In genomic region chr6:144263786-144264185, GRCh38 we compare ENCODE assay signal across 14 cellular contexts. TPM values are rescaled to one million over a fixed set of nuclear protein-coding genes. Genes with fewer than 3 reads are reported as not detected.
DNase-seq lines count a peak whose midpoint lies in the region; ATAC-seq and TF ChIP-seq lines count a peak whose summit lies in the region.
"Had no signal": no experiment of that assay in that cellular context is flagged by ENCODE, and none has a peak within 500 bp of the region (broad histone marks: within the 10 kb centered on the region; RNA-seq: fewer than 3 reads in every experiment).

No MANE protein-coding gene starts in this region.

- no peak overlapping the region for H3K4me3 ChIP-seq in SK-N-SH (ENCODE audit: low read depth in 2 of 2, low read length in 1 of 2)
- H3K4me3 ChIP-seq: BLaER1, K562 had no signal

- CTCF ChIA-PET in Calu3 (lab: Charles Lee) (interaction anchor here (0.6 to 1.4 kb wide), 2 partner anchors 12 to 365 kb away, joined by 3 read pairs; no protein-coding TSS in a partner anchor), SK-N-SH (lab: Yijun Ruan, JAX) (no interaction called here)

- H3K4me3 Mint-ChIP-seq in Calu3 (ENCODE audit: low read depth, unreplicated experiment) (peak overlapping the region; percentile 52), progenitor cell of endocrine pancreas (ENCODE audit: low read depth) (no peak overlapping the region)
- H3K4me3 Mint-ChIP-seq: activated CD4-positive, alpha-beta T cell treated with anti-CD3 and anti-CD28 coated beads, Interleukin-2, amount 10 ng/mL, durations not matched to agents 7 days and 5 days; T-helper 17 cell had no signal

- 40% methylated on average over 3 of the region's 3 CpGs for WGBS in SK-N-SH (ENCODE audit: low lambda C conversion rate)

- TF ChIP-seq RAD21 in SK-N-SH (IDR thresholded peaks at IDR 0.05; ENCODE audit: low read length): no peak

- no peaks in the 10 kb centered on the region for H3K79me2 ChIP-seq in SK-N-SH (ENCODE audit: insufficient read depth)

- H3K4me2 ChIP-seq in SK-N-SH: 0 out of 2 replicates have a peak overlapping the region, but pooled peaks have one; percentile 53
- H3K4me2 ChIP-seq: BLaER1 had no signal

- intact Hi-C loops in Calu3 (cut with micrococcal nuclease; ENCODE audit: unreplicated experiment): loop anchor here (1.0 to 10.0 kb wide), 3 partner anchors 21 to 221 kb away; partner anchors contain the start of gene UTRN

- peaks cover 21% of the 10 kb centered on the region for H3F3A ChIP-seq in SK-N-SH (replicated peaks; ENCODE audit: insufficient read depth)

- peaks cover 0 to 21% of the 10 kb centered on the region in 2 experiments; a peak in 3 of 4 replicates for H3K4me1 ChIP-seq in SK-N-SH (ENCODE audit: control insufficient read depth in 1 of 2, insufficient read depth in 2 of 2, low read depth in 1 of 2, low read length in 1 of 2)
- H3K4me1 ChIP-seq: BLaER1 had no signal

- no peaks in the 10 kb centered on the region for H4K20me1 ChIP-seq in SK-N-SH (ENCODE audit: insufficient read depth)
- H4K20me1 ChIP-seq: BLaER1 had no signal

- POLR2A ChIA-PET in SK-N-SH (lab: Yijun Ruan, JAX): no interaction called here

- BruUV-seq in Calu3 (replicated peaks; lab: Mats Ljungman, UMichigan): no TSS peak

- H3K4me1 Mint-ChIP-seq in Calu3 (ENCODE audit: low read depth, unreplicated experiment) (peaks cover 18% of the 10 kb centered on the region), progenitor cell of endocrine pancreas (ENCODE audit: low read depth) (peaks cover 38% of the 10 kb centered on the region)
- H3K4me1 Mint-ChIP-seq: activated CD4-positive, alpha-beta T cell treated with anti-CD3 and anti-CD28 coated beads, Interleukin-2, amount 10 ng/mL, durations not matched to agents 7 days and 5 days had no signal

- DNase-seq in Calu3 (no peak), SK-N-SH (no peak), fibroblast of peridontal ligament (ENCODE audit: extremely low read depth) (peak; percentile 77), progenitor cell of endocrine pancreas (ENCODE audit: low spot score, unreplicated experiment) (no peak), NCI-H2107 (lab: John Stamatoyannopoulos, UW) (no peak), dermis blood vessel endothelial cell (no peak)
- DNase-seq in effector CD4-positive, alpha-beta T cell: no peak
- DNase-seq: activated CD4-positive, alpha-beta T cell treated with anti-CD3 and anti-CD28 coated beads, Interleukin-2, amount 10 ng/mL, durations not matched to agents 7 days and 5 days; caudate nucleus; nucleus accumbens; T-helper 17 cell had no signal

- no peaks in the 10 kb centered on the region for H3K27me3 Mint-ChIP-seq in Calu3 (ENCODE audit: unreplicated experiment)
- no peaks in the 10 kb centered on the region for H3K27me3 Mint-ChIP-seq in progenitor cell of endocrine pancreas
- H3K27me3 Mint-ChIP-seq: T-helper 17 cell had no signal

- H3K9me2 ChIP-seq in SK-N-SH: no peaks in the 10 kb centered on the region

- H3K9me3 Mint-ChIP-seq in Calu3 (ENCODE audit: low read depth, unreplicated experiment) (no peaks in the 10 kb centered on the region), progenitor cell of endocrine pancreas (ENCODE audit: low read depth) (peaks cover 8% of the 10 kb centered on the region)
- H3K9me3 Mint-ChIP-seq: activated CD4-positive, alpha-beta T cell treated with anti-CD3 and anti-CD28 coated beads, Interleukin-2, amount 10 ng/mL, durations not matched to agents 7 days and 5 days had no signal

- H3K27me3 ChIP-seq in SK-N-SH (ENCODE audit: insufficient read depth): no peaks in the 10 kb centered on the region
- H3K27me3 ChIP-seq: BLaER1 had no signal

- peak overlapping the region; percentile 76 to 89; a peak in 3 of 4 replicates for H3K27ac ChIP-seq in SK-N-SH (ENCODE audit: low read depth in 2 of 2, low read length in 1 of 2)
- H3K27ac ChIP-seq: BLaER1 had no signal

- H3K36me3 ChIP-seq in SK-N-SH (replicated peaks in 1 of 2; ENCODE audit: control insufficient read depth in 1 of 2, insufficient read depth in 2 of 2, low read length in 1 of 2): no peaks in the 10 kb centered on the region
- H3K36me3 ChIP-seq: BLaER1 had no signal

- TF ChIP-seq CTCF in Calu3 (IDR thresholded peaks at IDR 0.05; ENCODE audit: unreplicated experiment): no peak
- no peak for TF ChIP-seq CTCF in SK-N-SH (IDR thresholded peaks at IDR 0.05)
- no peak for TF ChIP-seq CTCF in progenitor cell of endocrine pancreas (IDR thresholded peaks at IDR 0.05; ENCODE audit: unreplicated experiment)

- no peaks in the 10 kb centered on the region for H3K36me3 Mint-ChIP-seq in Calu3 (ENCODE audit: insufficient read depth, unreplicated experiment)
- H3K36me3 Mint-ChIP-seq in progenitor cell of endocrine pancreas (ENCODE audit: insufficient read depth): peaks cover 11% of the 10 kb centered on the region

- H3K9ac ChIP-seq in SK-N-SH: no peak overlapping the region; the same call in 1 of the 2 replicates
- H3K9ac ChIP-seq: BLaER1 had no signal

- H2AFZ ChIP-seq in SK-N-SH (ENCODE audit: low read depth): peak overlapping the region; percentile 78

- H3K27ac Mint-ChIP-seq in Calu3 (ENCODE audit: unreplicated experiment): peak overlapping the region; percentile 85
- peak overlapping the region; percentile 98 for H3K27ac Mint-ChIP-seq in progenitor cell of endocrine pancreas
- H3K27ac Mint-ChIP-seq: T-helper 17 cell had no signal

- TF ChIP-seq EP300 in SK-N-SH (IDR thresholded peaks at IDR 0.05; ENCODE audit: borderline replicate concordance in 1 of 2, low read depth in 1 of 2, low read length in 1 of 2): no peak

- ATAC-seq in HG03354 (IDR thresholded peaks at IDR 0.05; ENCODE audit: poor library complexity, severe bottlenecking, unreplicated experiment): no peak
- ATAC-seq: K562, T-helper 17 cell had no signal

- no peaks in the 10 kb centered on the region for H3K9me3 ChIP-seq in SK-N-SH
- H3K9me3 ChIP-seq: BLaER1 had no signal

TF ChIP-seq in SK-N-SH, 30 proteins besides CTCF, POLR2A, EP300 and RAD21:
- no peak for TF ChIP-seq MEF2A (IDR thresholded peaks at IDR 0.05; ENCODE audit: borderline replicate concordance, low read depth)
- no peak for TF ChIP-seq ELF1 (IDR thresholded peaks at IDR 0.05)
- TF ChIP-seq JUND (IDR thresholded peaks at IDR 0.05): no peak
- TF ChIP-seq RFX5 (IDR thresholded peaks at IDR 0.05; ENCODE audit: low read length): no peak
- TF ChIP-seq YY1 (IDR thresholded peaks at IDR 0.05; ENCODE audit: low read depth): no peak
- no peak for TF ChIP-seq NRF1 (IDR thresholded peaks at IDR 0.05; ENCODE audit: low read depth, low read length)
- no peak for TF ChIP-seq RXRA (IDR thresholded peaks at IDR 0.05; ENCODE audit: borderline replicate concordance, low read depth)
- TF ChIP-seq TCF12 (IDR thresholded peaks at IDR 0.05): no peak
- no peak for TF ChIP-seq POLR2AphosphoS5 (IDR thresholded peaks at IDR 0.05; ENCODE audit: low read depth, low read length)
- no peak for TF ChIP-seq CHD2 (IDR thresholded peaks at IDR 0.05; ENCODE audit: low read length, partially characterized antibody)
- no peak for TF ChIP-seq SMC3 (IDR thresholded peaks at IDR 0.05; ENCODE audit: low read depth, low read length)
TF ChIP-seq in SK-N-SH: peak in this region for 0.

RNA-seq across cellular contexts. Expression of gene UTRN, which starts 21.3 kb away (rescaled TPM):
- total RNA-seq in Calu3 (2022) (89.4 and 109 TPM in 2 replicates), progenitor cell of endocrine pancreas (249 and 263 TPM in 2 replicates), dermis blood vessel endothelial cell (719 and 803 TPM in 2 replicates)
- polyA plus RNA-seq in SK-N-SH (2012; rRNA removed): 6.8 and 8.7 TPM in 2 replicates
- polyA plus RNA-seq in SK-N-SH (2012; cell fraction: cytosol; rRNA removed): 10.1 and 10.3 TPM in 2 replicates
- 9.0 and 18.6 TPM in 2 replicates for polyA plus RNA-seq in SK-N-SH (2012; cell fraction: nucleus; rRNA removed)
